ENCODE assay signal across 11 cellular contexts in the genomic region with DNA sequence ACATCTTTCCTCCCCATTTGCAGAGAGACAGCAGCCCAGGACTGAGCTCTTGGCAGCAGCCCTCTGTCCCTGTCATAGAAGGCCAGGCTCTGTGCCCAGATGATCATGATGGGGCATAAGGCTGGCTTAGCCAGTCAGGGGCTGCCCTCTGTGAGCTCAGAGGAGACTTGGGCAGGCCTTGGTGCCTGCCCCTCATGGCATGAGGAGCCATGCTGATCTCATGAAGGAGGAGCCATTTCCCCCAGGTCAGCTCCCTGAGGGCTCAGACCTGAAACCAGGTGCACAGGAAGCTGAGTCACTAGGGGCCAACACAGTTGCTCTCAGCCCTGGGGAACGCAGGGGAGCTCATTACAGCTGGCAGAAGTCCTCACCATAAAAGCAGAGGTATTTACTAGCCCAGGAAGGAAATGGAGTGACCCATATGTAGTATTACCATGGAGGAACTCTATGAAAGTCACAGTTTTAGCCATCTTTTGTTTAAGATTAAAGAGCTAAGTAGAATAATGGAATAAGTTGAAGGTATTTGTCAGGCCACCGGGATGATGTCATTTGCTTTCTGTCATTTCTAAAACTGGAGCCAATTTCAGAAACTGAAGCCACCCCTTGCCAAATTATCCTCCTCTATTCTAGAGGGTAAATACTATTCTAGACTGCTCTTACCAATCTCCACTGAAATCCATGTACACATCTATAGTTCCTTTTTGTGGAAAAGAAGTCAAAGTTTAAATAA.
DNase-seq lines count a peak whose midpoint lies in the region; ATAC-seq, FAIRE-seq and TF ChIP-seq lines count a peak whose summit lies in the region.
"Had no signal": no experiment of that assay in that cellular context is flagged by ENCODE, and none has a peak within 500 bp of the region (broad histone marks: within the 10 kb centered on the region; RNA-seq: fewer than 3 reads in every experiment).

No MANE protein-coding gene starts in this region.

- H3K27me3 ChIP-seq in MG63 (no peaks in the 10 kb centered on the region), pancreas (no peaks in the 10 kb centered on the region), endodermal cell (ENCODE audit: control insufficient read depth, insufficient read depth, low read length, poor library complexity, severe bottlenecking) (no peaks in the 10 kb centered on the region)
- H3K27me3 ChIP-seq: left lung had no signal

- no peak overlapping the region for H3K27ac Mint-ChIP-seq in endodermal cell
- H3K27ac Mint-ChIP-seq: activated naive CD8-positive, alpha-beta T cell had no signal

- H3K4me3 ChIP-seq in MG63 = no peak overlapping the region
- no peak overlapping the region for H3K4me3 ChIP-seq in pancreas
- H3K4me3 ChIP-seq in endodermal cell (ENCODE audit: low read length) = no peak overlapping the region
- H3K4me3 ChIP-seq: left lung had no signal

- H3K4me1 Mint-ChIP-seq in endodermal cell = peaks cover 15% of the 10 kb centered on the region

- no peak for FAIRE-seq in pancreas (lab: Jason Lieb, UNC)
- FAIRE-seq: A204.1 had no signal

- H3K9me3 ChIP-seq in MG63 = no peaks in the 10 kb centered on the region
- no peaks in the 10 kb centered on the region for H3K9me3 ChIP-seq in pancreas
- H3K9me3 ChIP-seq in endodermal cell (ENCODE audit: control insufficient read depth, low read length) = no peaks in the 10 kb centered on the region
- H3K9me3 ChIP-seq: left lung had no signal

- no peaks in the 10 kb centered on the region for H3K36me3 Mint-ChIP-seq in endodermal cell (ENCODE audit: low read depth)
- H3K36me3 Mint-ChIP-seq: activated naive CD8-positive, alpha-beta T cell had no signal

- peaks cover 8% of the 10 kb centered on the region for H3K27me3 Mint-ChIP-seq in endodermal cell (ENCODE audit: insufficient read depth)

- intact Hi-C loops in pancreas (cut with DNase I) = no loop called here

- peak; percentile 39 to 45 for ATAC-seq in activated CD4-positive, CD25-positive, alpha-beta regulatory T cell treated with anti-CD3 and anti-CD28 coated beads, Interleukin-2, amount 50 U/mL, for 24 hours
- ATAC-seq in HG02571 (IDR thresholded peaks at IDR 0.05; ENCODE audit: unreplicated experiment) = peak; percentile 95
- peak in 3 of 4 donors; percentile 41 to 55 (median 53) for ATAC-seq in pancreas
- ATAC-seq: left lung had no signal

- no peak overlapping the region for H3K4me3 Mint-ChIP-seq in endodermal cell
- H3K4me3 Mint-ChIP-seq: activated naive CD8-positive, alpha-beta T cell had no signal

- TF ChIP-seq CTCF in pancreas (IDR thresholded peaks at IDR 0.05) = no peak
- TF ChIP-seq CTCF in endodermal cell (conservative IDR thresholded peaks at IDR 0.05) = no peak

- H3K27ac ChIP-seq in pancreas (peak overlapping the region in 1 of 4 donors; percentile 8), endodermal cell (ENCODE audit: low read depth, low read length) (no peak overlapping the region)
- H3K27ac ChIP-seq: left lung had no signal

- H3K36me3 ChIP-seq in MG63 (no peaks in the 10 kb centered on the region), pancreas (no peaks in the 10 kb centered on the region), endodermal cell (ENCODE audit: control insufficient read depth, insufficient read depth, low read length) (no peaks in the 10 kb centered on the region)
- H3K36me3 ChIP-seq: left lung had no signal

- H3K4me1 ChIP-seq in pancreas (peaks cover 0 to 3% (median 0%) of the 10 kb centered on the region in 3 donors), endodermal cell (ENCODE audit: control insufficient read depth, insufficient read depth, low read length) (peaks cover 4% of the 10 kb centered on the region)

- DNase-seq in activated CD4-positive, CD25-positive, alpha-beta regulatory T cell treated with anti-CD3 and anti-CD28 coated beads, Interleukin-2, amount 50 U/mL, for 72 hours = no peak
- peak; percentile 13 for DNase-seq in MG63
- no peak for DNase-seq in pancreas
- DNase-seq in endodermal cell = no peak
- DNase-seq in kidney glomerular epithelial cell (lab: John Stamatoyannopoulos, UW) = no peak
- no peak for DNase-seq in NCI-H524 (lab: John Stamatoyannopoulos, UW)
- DNase-seq: left lung had no signal

- no peak overlapping the region for H3K9ac ChIP-seq in endodermal cell (ENCODE audit: extremely low read depth, low read length, poor library complexity, severe bottlenecking)

- WGBS in pancreas, 2 donors = 60 to 73% methylated on average over 2 of the region's 2 CpGs
- 80 to 90% methylated on average over 1 to 2 of the region's 2 CpGs for WGBS in endodermal cell (ENCODE audit: insufficient coverage in 1 of 2, insufficient read length in 1 of 2), 2 experiments

- H3K9me3 Mint-ChIP-seq in endodermal cell = no peaks in the 10 kb centered on the region

Comparison
In these comparisons a context has a peak if more than half of its experiments do, and no peak if none do; other contexts are left out.
1. ATAC-seq: peak in every context shown above with its lines; median percentile 95 in HG02571; 53 in pancreas; 42 in activated CD4-positive, CD25-positive, alpha-beta regulatory T cell treated with anti-CD3 and anti-CD28 coated beads, Interleukin-2, amount 50 U/mL, for 24 hours.